29 cellular contexts compared by ENCODE assay signal in the genomic region with DNA sequence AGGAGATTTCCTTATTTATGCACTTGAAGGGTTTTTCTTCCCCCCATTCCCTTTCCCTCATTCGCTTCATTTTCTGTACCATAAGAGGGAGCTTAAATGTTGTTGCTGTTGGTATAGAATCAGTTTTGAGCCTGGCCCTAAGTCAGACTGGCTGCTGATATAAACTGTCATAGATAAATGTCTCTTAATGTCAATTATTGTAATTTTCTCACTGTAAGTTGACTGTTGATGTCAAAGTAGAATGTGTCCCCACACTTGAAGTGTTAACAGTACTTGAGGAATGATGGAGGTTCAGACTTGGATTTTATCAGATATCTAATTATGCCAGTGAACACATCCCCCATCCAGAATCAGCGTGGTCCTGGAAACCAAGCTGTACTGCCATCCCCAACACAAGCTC.
DNase-seq lines count a peak whose midpoint lies in the region; ATAC-seq and TF ChIP-seq lines count a peak whose summit lies in the region.
"Had no signal": no experiment of that assay in that cellular context is flagged by ENCODE, and none has a peak within 500 bp of the region (broad histone marks: within the 10 kb centered on the region; RNA-seq: fewer than 3 reads in every experiment).

No MANE protein-coding gene starts in this region.

- no peaks in the 10 kb centered on the region for H3K36me3 ChIP-seq in neural cell (ENCODE audit: insufficient read depth, low read length)
- H3K36me3 ChIP-seq: BE2C had no signal

- TF ChIP-seq EP300 in neural cell (conservative IDR thresholded peaks at IDR 0.05; ENCODE audit: poor library complexity, severe bottlenecking) = peak; percentile 79

- no peaks in the 10 kb centered on the region for H3F3A ChIP-seq in neural cell (ENCODE audit: insufficient read depth, low read length, poor library complexity, severe bottlenecking)

- H4K20me1 ChIP-seq in neural cell (ENCODE audit: insufficient read depth) = no peaks in the 10 kb centered on the region
- H4K20me1 ChIP-seq: BLaER1; BLaER1 treated with 17β-estradiol and CSF1 and Interleukin-3, amounts not matched to agents 10 nM and 100 nM had no signal

- no peaks in the 10 kb centered on the region for H3K79me2 ChIP-seq in neural cell (replicated peaks; ENCODE audit: insufficient read depth, low read length)

- H3K9me2 ChIP-seq in neural cell (ENCODE audit: insufficient read depth, low read length) = no peaks in the 10 kb centered on the region

- no peak overlapping the region for H3K4me3 ChIP-seq in neural cell (ENCODE audit: low read length)
- H3K4me3 ChIP-seq: A549; BLaER1; BLaER1 treated with 17β-estradiol and CSF1 and Interleukin-3, amounts not matched to agents 10 nM and 100 nM had no signal

- TF ChIP-seq CTCF in neural cell (IDR thresholded peaks at IDR 0.05; ENCODE audit: poor library complexity, severe bottlenecking) = no peak

- TF ChIP-seq RAD21 in neural cell (conservative IDR thresholded peaks at IDR 0.05) = no peak

- H3K27ac ChIP-seq in neural cell (ENCODE audit: low read length) = no peak overlapping the region
- H3K27ac ChIP-seq: 22Rv1; A549; BLaER1; BLaER1 treated with 17β-estradiol and CSF1 and Interleukin-3, amounts not matched to agents 10 nM and 100 nM; C4-2B had no signal

- H3K27me3 ChIP-seq in neural cell (ENCODE audit: insufficient read depth, low read depth, low read length) = no peaks in the 10 kb centered on the region
- H3K27me3 ChIP-seq: BE2C; BLaER1; BLaER1 treated with 17β-estradiol and CSF1 and Interleukin-3, amounts not matched to agents 10 nM and 100 nM had no signal

- no peaks in the 10 kb centered on the region for H3K9me3 ChIP-seq in neural cell (ENCODE audit: low read length)
- H3K9me3 ChIP-seq: A549, BE2C, Caco-2 had no signal

- ATAC-seq in HG03469 (IDR thresholded peaks at IDR 0.05; ENCODE audit: unreplicated experiment) = no peak
- ATAC-seq: A549; CD8-positive, alpha-beta T cell had no signal

- no peak overlapping the region for H2AFZ ChIP-seq in neural cell (ENCODE audit: low read depth, low read length)

- DNase-seq in NCI-H2227 (lab: John Stamatoyannopoulos, UW; ENCODE audit: unreplicated experiment) = peak; percentile 9
- DNase-seq in NCI-H2227 treated with DMSO at 0.1 percent for 48 hours (lab: John Stamatoyannopoulos, UW) = no peak
- DNase-seq: 8988T; ACHN; AML-193; BE2C; C1 segment of cervical spinal cord; Caco-2; Calu3; CD4-positive, alpha-beta memory T cell; CD4-positive, alpha-beta T cell; CD4-positive, CD25-positive, alpha-beta regulatory T cell; CD8-positive, alpha-beta memory T cell; CD8-positive, alpha-beta T cell; COR-L47; DMS 273 treated with DMSO at 0.1 percent for 48 hours; DMS153; DMS53; DMS79; DMS79 treated with DMSO at 0.1 percent for 48 hours; DND-41; EL had no signal

- peak overlapping the region; percentile 6 for H3K4me2 ChIP-seq in neural cell (ENCODE audit: low read length)
- H3K4me2 ChIP-seq: A549; BLaER1; BLaER1 treated with 17β-estradiol and CSF1 and Interleukin-3, amounts not matched to agents 10 nM and 100 nM had no signal

- H3K9ac ChIP-seq in neural cell (ENCODE audit: low read length) = no peak overlapping the region
- H3K9ac ChIP-seq: BLaER1; BLaER1 treated with 17β-estradiol and CSF1 and Interleukin-3, amounts not matched to agents 10 nM and 100 nM had no signal

TF ChIP-seq in neural cell, 6 proteins besides CTCF, POLR2A, EP300 and RAD21:
- peak; percentile 61 for TF ChIP-seq POLR2AphosphoS5 (IDR thresholded peaks at IDR 0.05)
- TF ChIP-seq, protein P1, sequence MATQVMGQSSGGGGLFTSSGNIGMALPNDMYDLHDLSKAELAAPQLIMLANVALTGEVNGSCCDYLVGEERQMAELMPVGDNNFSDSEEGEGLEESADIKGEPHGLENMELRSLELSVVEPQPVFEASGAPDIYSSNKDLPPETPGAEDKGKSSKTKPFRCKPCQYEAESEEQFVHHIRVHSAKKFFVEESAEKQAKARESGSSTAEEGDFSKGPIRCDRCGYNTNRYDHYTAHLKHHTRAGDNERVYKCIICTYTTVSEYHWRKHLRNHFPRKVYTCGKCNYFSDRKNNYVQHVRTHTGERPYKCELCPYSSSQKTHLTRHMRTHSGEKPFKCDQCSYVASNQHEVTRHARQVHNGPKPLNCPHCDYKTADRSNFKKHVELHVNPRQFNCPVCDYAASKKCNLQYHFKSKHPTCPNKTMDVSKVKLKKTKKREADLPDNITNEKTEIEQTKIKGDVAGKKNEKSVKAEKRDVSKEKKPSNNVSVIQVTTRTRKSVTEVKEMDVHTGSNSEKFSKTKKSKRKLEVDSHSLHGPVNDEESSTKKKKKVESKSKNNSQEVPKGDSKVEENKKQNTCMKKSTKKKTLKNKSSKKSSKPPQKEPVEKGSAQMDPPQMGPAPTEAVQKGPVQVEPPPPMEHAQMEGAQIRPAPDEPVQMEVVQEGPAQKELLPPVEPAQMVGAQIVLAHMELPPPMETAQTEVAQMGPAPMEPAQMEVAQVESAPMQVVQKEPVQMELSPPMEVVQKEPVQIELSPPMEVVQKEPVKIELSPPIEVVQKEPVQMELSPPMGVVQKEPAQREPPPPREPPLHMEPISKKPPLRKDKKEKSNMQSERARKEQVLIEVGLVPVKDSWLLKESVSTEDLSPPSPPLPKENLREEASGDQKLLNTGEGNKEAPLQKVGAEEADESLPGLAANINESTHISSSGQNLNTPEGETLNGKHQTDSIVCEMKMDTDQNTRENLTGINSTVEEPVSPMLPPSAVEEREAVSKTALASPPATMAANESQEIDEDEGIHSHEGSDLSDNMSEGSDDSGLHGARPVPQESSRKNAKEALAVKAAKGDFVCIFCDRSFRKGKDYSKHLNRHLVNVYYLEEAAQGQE (IDR thresholded peaks at IDR 0.05; ENCODE audit: borderline replicate concordance) = no peak
- TF ChIP-seq EZH2 (IDR thresholded peaks at IDR 0.05; ENCODE audit: borderline replicate concordance, insufficient read depth, low read length, poor library complexity, severe bottlenecking) = no peak
- TF ChIP-seq TAF1 (IDR thresholded peaks at IDR 0.05; ENCODE audit: low read depth) = no peak
